29 cellular contexts compared by ENCODE assay signal in the genomic region with DNA sequence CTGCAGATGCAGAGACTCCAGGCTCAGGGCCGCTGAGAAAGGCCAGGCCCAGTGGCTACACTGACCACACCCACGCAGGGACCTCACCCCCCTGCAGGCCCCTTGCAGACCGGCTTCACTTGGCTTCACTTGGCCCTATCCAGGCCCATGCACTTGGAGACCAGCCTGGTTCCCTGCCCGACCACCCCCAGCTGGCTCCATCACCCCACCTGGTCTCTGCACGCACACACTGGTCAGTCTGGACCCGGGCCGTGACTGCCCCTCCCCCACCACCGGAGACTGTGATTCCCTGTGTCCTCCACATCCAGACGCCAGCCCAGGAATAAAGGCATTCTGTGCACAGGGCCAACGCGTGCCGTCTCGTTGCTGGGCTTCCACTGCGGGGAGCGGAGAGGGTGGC. TPM values are rescaled to one million over a fixed set of nuclear protein-coding genes. Genes with fewer than 3 reads are reported as not detected.
DNase-seq lines count a peak whose midpoint lies in the region; ATAC-seq, FAIRE-seq and TF ChIP-seq lines count a peak whose summit lies in the region.
"Had no signal": no experiment of that assay in that cellular context is flagged by ENCODE, and none has a peak within 500 bp of the region (broad histone marks: within the 10 kb centered on the region; RNA-seq: fewer than 3 reads in every experiment).

No MANE protein-coding gene starts in this region.

- peaks cover 8 to 25% of the 10 kb centered on the region in 2 experiments; a peak in 4 of 5 replicates for H3K4me1 ChIP-seq in K562 (replicated peaks in 1 of 2; ENCODE audit: control insufficient read depth in 2 of 2, insufficient read depth in 2 of 2, low read length in 2 of 2)

- H3K27me3 ChIP-seq in K562 (ENCODE audit: control insufficient read depth in 2 of 2, insufficient read depth in 2 of 2, low read length in 2 of 2), result peaks cover 0 to 21% of the 10 kb centered on the region in 2 experiments; a peak in 2 of 5 replicates

- intact Hi-C loops in K562 (cut with micrococcal nuclease) (no loop called here), sciatic nerve (cut with DNase I) (no loop called here)

- POLR2A ChIA-PET in HEK293T (lab: Yijun Ruan, JAX) (no interaction called here), K562 (lab: Yijun Ruan, JAX) (no interaction called here)

- no peaks in the 10 kb centered on the region for H3K9me3 Mint-ChIP-seq in nephron progenitor cell
- H3K9me3 Mint-ChIP-seq: HFFc6 had no signal

- H3K4me1 Mint-ChIP-seq in nephron progenitor cell, result peaks cover 6% of the 10 kb centered on the region

- no peak for TF ChIP-seq EP300 in K562 (IDR thresholded peaks at IDR 0.05; ENCODE audit: low read length)

- no peaks in the 10 kb centered on the region for H3K9me3 ChIP-seq in K562 (replicated peaks; ENCODE audit: control insufficient read depth, insufficient read depth, low read depth, low read length)

- H3K36me3 ChIP-seq in K562 (ENCODE audit: control insufficient read depth, insufficient read depth, low read length), result no peaks in the 10 kb centered on the region

- H3K27ac Mint-ChIP-seq in nephron progenitor cell, result no peak overlapping the region
- H3K27ac Mint-ChIP-seq: HFFc6 had no signal

- H3K9me1 ChIP-seq in K562 (ENCODE audit: control insufficient read depth, insufficient read depth, low read length), result no peaks in the 10 kb centered on the region

- no peak for TF ChIP-seq RAD21 in K562 (CRISPR knock-in tag; conservative IDR thresholded peaks at IDR 0.05 in 1 of 2, IDR thresholded peaks at IDR 0.05 in 1 of 2)

- no peak overlapping the region for H2AFZ ChIP-seq in K562 (ENCODE audit: low read depth, low read length)

- H3K27ac ChIP-seq in K562 (ENCODE audit: extremely low read depth, low read depth, low read length), result no peak overlapping the region
- H3K27ac ChIP-seq: RWPE1, SK-N-MC had no signal

- H3K4me3 ChIP-seq in K562, result no peak overlapping the region
- H3K4me3 ChIP-seq: SK-N-MC had no signal

- in situ Hi-C loops in K562 (cut with MboI), result no loop called here

- CTCF ChIA-PET in HEK293T (lab: Yijun Ruan, JAX) (no interaction called here), K562 (lab: Yijun Ruan, JAX; ENCODE audit: low intra/inter-chr PET ratio) (no interaction called here)

- no TSS peak for BruUV-seq in K562 (replicated peaks; lab: Mats Ljungman, UMichigan)

- TF ChIP-seq POLR2A in K562 (conservative IDR thresholded peaks at IDR 0.05), result no peak

- DNase-seq in AG20443 (ENCODE audit: low spot score) (peak; percentile 14), HEK293T (ENCODE audit: extremely low spot score) (peak; percentile 3), K562 (ENCODE audit: extremely low read depth in 1 of 4, low spot score in 3 of 4) (peak in 3 of 4 experiments; percentile 13 to 34 (median 33)), nephron progenitor cell (peak; percentile 33), NCI-H526 (lab: John Stamatoyannopoulos, UW) (no peak), sciatic nerve (ENCODE audit: low spot score) (no peak)
- DNase-seq: 8988T, ACHN, Calu3, DMS153, DND-41, HFFc6, Karpas-422, NCI-H1092 treated with DMSO at 0.1 percent for 48 hours, NCI-H1436, NCI-H187, NCI-H2171 treated with DMSO at 0.1 percent for 48 hours, NCI-H524, NCI-H774, PC-3, SHP77 treated with DMSO at 0.1 percent for 48 hours had no signal

- peaks cover 22% of the 10 kb centered on the region for H3K27me3 Mint-ChIP-seq in nephron progenitor cell (ENCODE audit: low read depth, poor library complexity)

- H3K79me2 ChIP-seq in K562 (ENCODE audit: control insufficient read depth, insufficient read depth, low read length), result no peaks in the 10 kb centered on the region

- peak overlapping the region in 1 of 2 experiments; percentile 62; a peak in 2 of 4 replicates for H3K9ac ChIP-seq in K562 (ENCODE audit: insufficient read depth in 1 of 2, low read depth in 2 of 2, low read length in 2 of 2)

- TF ChIP-seq CTCF in K562 (IDR thresholded peaks at IDR 0.05 in 2 of 3, conservative IDR thresholded peaks at IDR 0.05 in 1 of 3; ENCODE audit: insufficient read depth in 2 of 3, low read depth in 1 of 3, low read length in 3 of 3), result no peak
- no peak for TF ChIP-seq CTCF in nephron progenitor cell (IDR thresholded peaks at IDR 0.05)

- H3K36me3 Mint-ChIP-seq in nephron progenitor cell (ENCODE audit: low read depth), result no peaks in the 10 kb centered on the region

- 0 out of 2 replicates have a peak, but pooled peaks cover 4% of the 10 kb centered on the region for H4K20me1 ChIP-seq in K562 (replicated peaks; ENCODE audit: control insufficient read depth, insufficient read depth, low read length)

- no peak for FAIRE-seq in K562 (lab: Jason Lieb, UNC)
- FAIRE-seq: GM12892, GM19239, H54 had no signal

- ATAC-seq in K562 (peak; percentile 52; the same call in 2 of the 3 replicates), HG03432 (IDR thresholded peaks at IDR 0.05; ENCODE audit: unreplicated experiment) (no peak), sciatic nerve (no peak), HG03457 (IDR thresholded peaks at IDR 0.05; ENCODE audit: unreplicated experiment) (no peak)
- ATAC-seq: PC-3 had no signal

- WGBS in K562 (ENCODE audit: insufficient coverage, low coverage, missing lambda C conversion rate), result 22% methylated on average over 15 of the region's 15 CpGs

- no peak overlapping the region for H3K4me2 ChIP-seq in K562 (ENCODE audit: insufficient read depth, low read length)

- no peak overlapping the region for H3K4me3 Mint-ChIP-seq in nephron progenitor cell
- H3K4me3 Mint-ChIP-seq: HFFc6 had no signal

RNA-seq across cellular contexts. Expression of a gene that starts 4.9 kb away (rescaled TPM):
- not detected in 2 replicates for total RNA-seq in K562 (2011; cell fraction: chromatin; rRNA removed; ENCODE audit: low replicate concordance)
- total RNA-seq in K562 (2011; cell fraction: nucleolus; rRNA removed), result 0.33 and 0.39 TPM in 2 replicates
- not detected in 2 replicates for total RNA-seq in K562 (2011; cell fraction: nucleoplasm; rRNA removed)
- total RNA-seq in K562 (2014; rRNA removed) (not detected in 2 replicates), K562 (2014; rRNA removed; fragmentation: Illumina TruSeq; extraction: Trizol) (not detected in 2 replicates), K562 (2015; rRNA removed; fragmentation: Illumina TruSeq; extraction: Trizol) (not detected in 2 replicates), K562 (2021) (0.22 TPM in 1 of 2 replicates, not detected in the other), sciatic nerve (3.0 TPM)
- polyA plus RNA-seq in K562 (2011; rRNA removed) (0.12 and 0.35 TPM in 2 replicates), K562 (2014; fragmentation: Illumina TruSeq; extraction: Trizol) (0.30 TPM in 1 of 2 replicates, not detected in the other), K562 (2014; fragmentation: Nextera tagmentation; extraction: Ambion mirVana) (not detected), K562 (2014; rRNA removed) (0.08 and 0.40 TPM in 2 replicates)
- polyA plus RNA-seq in K562 (2011; cell fraction: cytosol; rRNA removed), result 0.34 and 1.2 TPM in 2 replicates
- 0.13 and 0.36 TPM in 2 replicates for polyA plus RNA-seq in K562 (2011; cell fraction: nucleus; rRNA removed)
- polyA plus RNA-seq in K562 (2012), result 0.21 and 0.47 TPM in 2 replicates
- polyA minus RNA-seq in K562 (2011; rRNA and poly(A)+ RNA removed), result not detected in 2 replicates
- not detected in 2 replicates for polyA minus RNA-seq in K562 (2011; cell fraction: cytosol; rRNA and poly(A)+ RNA removed)
- not detected in 2 replicates for polyA minus RNA-seq in K562 (2011; cell fraction: nucleus; rRNA and poly(A)+ RNA removed)
- total RNA-seq: PC-3 had no signal

RNA-seq across cellular contexts. Expression of a gene that starts 22.4 kb away (rescaled TPM):
- 8.3 and 15.5 TPM in 2 replicates for total RNA-seq in K562 (2011; cell fraction: chromatin; rRNA removed; ENCODE audit: low replicate concordance)
- 12.6 and 14.5 TPM in 2 replicates for total RNA-seq in K562 (2011; cell fraction: nucleolus; rRNA removed)
- total RNA-seq in K562 (2011; cell fraction: nucleoplasm; rRNA removed), result 8.1 and 11.4 TPM in 2 replicates
- total RNA-seq in K562 (2014; rRNA removed) (34.9 and 46.0 TPM in 2 replicates), K562 (2014; rRNA removed; fragmentation: Illumina TruSeq; extraction: Trizol) (11.7 and 12.1 TPM in 2 replicates), K562 (2015; rRNA removed; fragmentation: Illumina TruSeq; extraction: Trizol) (22.4 and 23.5 TPM in 2 replicates), K562 (2021) (26.5 and 28.6 TPM in 2 replicates), sciatic nerve (17.3 TPM)
- polyA plus RNA-seq in K562 (2011; rRNA removed) (12.6 and 15.4 TPM in 2 replicates), K562 (2014; fragmentation: Illumina TruSeq; extraction: Trizol) (19.3 and 27.8 TPM in 2 replicates), K562 (2014; fragmentation: Nextera tagmentation; extraction: Ambion mirVana) (1 to 10 TPM in 1 of 2 experiments, under 1 TPM in 1; 0.41 to 1.4 TPM), K562 (2014; rRNA removed) (33.0 and 34.6 TPM in 2 replicates)
- polyA plus RNA-seq in K562 (2011; cell fraction: cytosol; rRNA removed), result 17.5 and 33.3 TPM in 2 replicates
- polyA plus RNA-seq in K562 (2011; cell fraction: nucleus; rRNA removed), result 8.4 and 11.4 TPM in 2 replicates
- 20.8 and 26.9 TPM in 2 replicates for polyA plus RNA-seq in K562 (2012)
- 11.0 and 12.5 TPM in 2 replicates for polyA minus RNA-seq in K562 (2011; rRNA and poly(A)+ RNA removed)
- 8.3 and 10.7 TPM in 2 replicates for polyA minus RNA-seq in K562 (2011; cell fraction: cytosol; rRNA and poly(A)+ RNA removed)
- 3.2 and 6.4 TPM in 2 replicates for polyA minus RNA-seq in K562 (2011; cell fraction: nucleus; rRNA and poly(A)+ RNA removed)

RNA-seq across cellular contexts. Expression of a gene that starts 42.0 kb away (rescaled TPM):
- 0.53 and 1.2 TPM in 2 replicates for total RNA-seq in K562 (2011; cell fraction: chromatin; rRNA removed; ENCODE audit: low replicate concordance)
- 0.13 and 0.17 TPM in 2 replicates for total RNA-seq in K562 (2011; cell fraction: nucleolus; rRNA removed)
- 0.15 and 0.37 TPM in 2 replicates for total RNA-seq in K562 (2011; cell fraction: nucleoplasm; rRNA removed)
- 0.08 TPM in 1 of 2 replicates, not detected in the other for total RNA-seq in K562 (2014; rRNA removed)
- not detected in 2 replicates for total RNA-seq in K562 (2014; rRNA removed; fragmentation: Illumina TruSeq; extraction: Trizol)
- not detected in 2 replicates for total RNA-seq in K562 (2015; rRNA removed; fragmentation: Illumina TruSeq; extraction: Trizol)
- total RNA-seq in K562 (2021), result 0.07 and 0.38 TPM in 2 replicates
- 0.11 and 0.24 TPM in 2 replicates for polyA plus RNA-seq in K562 (2011; rRNA removed)
- 0.31 and 0.34 TPM in 2 replicates for polyA plus RNA-seq in K562 (2011; cell fraction: cytosol; rRNA removed)
- 0.48 TPM in 2 replicates for polyA plus RNA-seq in K562 (2011; cell fraction: nucleus; rRNA removed)
- 0.09 and 0.51 TPM in 2 replicates for polyA plus RNA-seq in K562 (2012)
- 0.07 TPM in 1 of 2 replicates, not detected in the other for polyA plus RNA-seq in K562 (2014; fragmentation: Illumina TruSeq; extraction: Trizol)
- polyA plus RNA-seq in K562 (2014; fragmentation: Nextera tagmentation; extraction: Ambion mirVana), result not detected
- 0.03 and 0.12 TPM in 2 replicates for polyA plus RNA-seq in K562 (2014; rRNA removed)
- 0.11 and 0.27 TPM in 2 replicates for polyA minus RNA-seq in K562 (2011; rRNA and poly(A)+ RNA removed)
- polyA minus RNA-seq in K562 (2011; cell fraction: cytosol; rRNA and poly(A)+ RNA removed), result not detected in 2 replicates
- 0.11 and 0.13 TPM in 2 replicates for polyA minus RNA-seq in K562 (2011; cell fraction: nucleus; rRNA and poly(A)+ RNA removed)
- total RNA-seq in sciatic nerve, result 1.3 TPM

RNA-seq across cellular contexts. Expression of a gene that starts 42.1 kb away (rescaled TPM):
- 19.9 and 49.6 TPM in 2 replicates for total RNA-seq in K562 (2011; cell fraction: chromatin; rRNA removed; ENCODE audit: low replicate concordance)
- 43.2 and 44.7 TPM in 2 replicates for total RNA-seq in K562 (2011; cell fraction: nucleolus; rRNA removed)
- total RNA-seq in K562 (2011; cell fraction: nucleoplasm; rRNA removed), result 26.7 and 29.2 TPM in 2 replicates
- total RNA-seq in K562 (2014; rRNA removed) (26.7 and 32.5 TPM in 2 replicates), K562 (2014; rRNA removed; fragmentation: Illumina TruSeq; extraction: Trizol) (0.93 and 2.7 TPM in 2 replicates), K562 (2015; rRNA removed; fragmentation: Illumina TruSeq; extraction: Trizol) (10.2 and 11.0 TPM in 2 replicates), K562 (2021) (36.6 and 37.7 TPM in 2 replicates), sciatic nerve (19.0 TPM)
- polyA plus RNA-seq in K562 (2011; rRNA removed) (15.0 and 20.8 TPM in 2 replicates), K562 (2014; fragmentation: Illumina TruSeq; extraction: Trizol) (8.0 and 23.9 TPM in 2 replicates), K562 (2014; fragmentation: Nextera tagmentation; extraction: Ambion mirVana) (1 to 10 TPM; 1.4 to 1.8 TPM), K562 (2014; rRNA removed) (37.3 and 41.1 TPM in 2 replicates)
- polyA plus RNA-seq in K562 (2011; cell fraction: cytosol; rRNA removed), result 25.2 and 50.5 TPM in 2 replicates
- polyA plus RNA-seq in K562 (2011; cell fraction: nucleus; rRNA removed), result 41.0 and 84.2 TPM in 2 replicates
- 27.9 and 32.4 TPM in 2 replicates for polyA plus RNA-seq in K562 (2012)
- polyA minus RNA-seq in K562 (2011; rRNA and poly(A)+ RNA removed), result 2.9 and 6.5 TPM in 2 replicates
- 12.1 and 12.7 TPM in 2 replicates for polyA minus RNA-seq in K562 (2011; cell fraction: cytosol; rRNA and poly(A)+ RNA removed)
- polyA minus RNA-seq in K562 (2011; cell fraction: nucleus; rRNA and poly(A)+ RNA removed), result 11.3 and 13.2 TPM in 2 replicates

RNA-seq across cellular contexts. Expression of a gene that starts 54.6 kb away (rescaled TPM):
- total RNA-seq in K562 (2011; cell fraction: chromatin; rRNA removed; ENCODE audit: low replicate concordance), result 0.42 TPM in 1 of 2 replicates, not detected in the other
- not detected in 2 replicates for total RNA-seq in K562 (2011; cell fraction: nucleolus; rRNA removed)
- not detected in 2 replicates for total RNA-seq in K562 (2011; cell fraction: nucleoplasm; rRNA removed)
- total RNA-seq in K562 (2014; rRNA removed) (0.33 TPM in 1 of 2 replicates, not detected in the other), K562 (2014; rRNA removed; fragmentation: Illumina TruSeq; extraction: Trizol) (not detected in 2 replicates), K562 (2015; rRNA removed; fragmentation: Illumina TruSeq; extraction: Trizol) (0.15 TPM in 1 of 2 replicates, not detected in the other), K562 (2021) (0.38 and 0.62 TPM in 2 replicates), sciatic nerve (not detected)
- polyA plus RNA-seq in K562 (2011; rRNA removed) (0.22 TPM in 1 of 2 replicates, not detected in the other), K562 (2014; fragmentation: Illumina TruSeq; extraction: Trizol) (0.42 TPM in 1 of 2 replicates, not detected in the other), K562 (2014; fragmentation: Nextera tagmentation; extraction: Ambion mirVana) (under 1 TPM; 0.13 to 0.18 TPM), K562 (2014; rRNA removed) (0.05 and 0.13 TPM in 2 replicates)
- polyA plus RNA-seq in K562 (2011; cell fraction: cytosol; rRNA removed), result 0.21 and 0.49 TPM in 2 replicates
- 0.36 and 0.90 TPM in 2 replicates for polyA plus RNA-seq in K562 (2011; cell fraction: nucleus; rRNA removed)
- polyA plus RNA-seq in K562 (2012), result 0.78 and 1.4 TPM in 2 replicates
- not detected in 2 replicates for polyA minus RNA-seq in K562 (2011; rRNA and poly(A)+ RNA removed)
- polyA minus RNA-seq in K562 (2011; cell fraction: cytosol; rRNA and poly(A)+ RNA removed), result not detected in 2 replicates
- polyA minus RNA-seq in K562 (2011; cell fraction: nucleus; rRNA and poly(A)+ RNA removed), result not detected in 2 replicates
- total RNA-seq: Calu3, HFFc6 had no signal
- polyA plus RNA-seq: BJ had no signal

Comparison
In these comparisons a context has a peak if more than half of its experiments do, and no peak if none do; other contexts are left out.
1. DNase-seq: peak in AG20443 (single experiment), HEK293T (single experiment), K562 (3 of 4) and nephron progenitor cell (single experiment); none in NCI-H526 (0 of 2) and sciatic nerve (single experiment).